ENCODE assay signal across 8 cellular contexts in the genomic region with DNA sequence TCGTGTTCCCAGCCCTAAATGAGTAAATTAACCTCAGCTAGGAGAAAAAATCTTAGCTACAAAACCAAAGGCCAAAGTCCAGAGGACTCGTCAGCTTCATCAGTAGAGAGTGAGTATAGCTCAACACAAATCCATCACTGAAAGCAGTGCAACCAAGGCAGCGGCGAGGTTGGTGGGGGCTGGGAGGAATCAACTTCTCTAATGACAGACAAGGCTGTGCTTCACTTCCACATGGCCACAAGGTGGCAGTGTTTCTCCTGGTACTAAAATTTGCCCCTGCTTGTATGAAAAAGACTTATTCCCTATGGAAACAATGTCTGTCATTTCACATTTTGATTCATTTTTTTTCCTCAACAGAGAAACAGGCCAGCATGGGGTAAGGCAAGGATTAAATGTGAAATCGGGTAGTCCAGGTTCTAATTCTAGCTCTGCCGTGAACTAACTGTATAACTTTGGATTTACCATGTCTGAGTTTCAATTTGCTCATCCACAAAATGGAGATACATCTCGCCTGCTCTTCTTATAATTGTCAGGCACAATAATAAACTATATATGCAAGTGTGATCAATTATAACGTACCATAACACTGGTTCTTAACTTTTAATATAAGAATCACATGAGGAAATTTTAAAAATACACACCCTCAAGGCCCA. TPM values are rescaled to one million over a fixed set of nuclear protein-coding genes. Genes with fewer than 3 reads are reported as not detected.
A peak's percentile ranks its signal among the peaks of the same experiment; 100 is the strongest.
DNase-seq lines count a peak whose midpoint lies in the region; ATAC-seq, FAIRE-seq and TF ChIP-seq lines count a peak whose summit lies in the region.

No MANE protein-coding gene starts in this region.

- POLR2A ChIA-PET in AG04449 (lab: Yijun Ruan, JAX) (interaction anchor here (1.4 to 1.6 kb wide), 2 partner anchors 174 to 185 kb away, joined by 6 read pairs; no protein-coding TSS in a partner anchor), HepG2 (lab: Yijun Ruan, JAX) (no interaction called here)

- DNase-seq in AG04449 (ENCODE audit: low read depth, low spot score), result peak; percentile 29
- peak; percentile 80 for DNase-seq in GM23248
- peak; percentile 26 for DNase-seq in NCI-H446 treated with DMSO at 0.1 percent for 48 hours (lab: John Stamatoyannopoulos, UW)
- peak; percentile 80 for DNase-seq in activated CD4-positive, alpha-beta T cell treated with anti-CD3 and anti-CD28 coated beads for 48 hours
- peak; percentile 84 for DNase-seq in coronary artery (ENCODE audit: low spot score)
- peak; percentile 53 for DNase-seq in HepG2 (ENCODE audit: low spot score)
- DNase-seq in stimulated activated CD4-positive, alpha-beta T cell treated with anti-CD3 and anti-CD28 coated beads, Interleukin-4, amount 100 ng/mL, for 4 hours, result peak; percentile 62 to 71
- DNase-seq in GOT3 (lab: John Stamatoyannopoulos, UW), result no peak

- TF ChIP-seq POLR2A in HepG2 (IDR thresholded peaks at IDR 0.05; ENCODE audit: insufficient read depth in 1 of 2, low read depth in 2 of 2, low read length in 2 of 2), result no peak

- H3K4me2 ChIP-seq in GM23248 (ENCODE audit: unreplicated experiment) (peak overlapping the region; percentile 43), HepG2 (ENCODE audit: low read depth, low read length) (no peak overlapping the region)

- H3K27me3 ChIP-seq in GM23248 (replicated peaks; ENCODE audit: insufficient read depth) (no peaks in the 10 kb centered on the region), HepG2 (ENCODE audit: control insufficient read depth in 1 of 2, insufficient read depth in 2 of 2, low read length in 2 of 2) (no peaks in the 10 kb centered on the region)

- H3K4me1 ChIP-seq in GM23248 (ENCODE audit: insufficient read depth), result peaks cover 34% of the 10 kb centered on the region
- no peaks in the 10 kb centered on the region for H3K4me1 ChIP-seq in HepG2 (ENCODE audit: insufficient read depth, low read length)

- peak; percentile 75 for TF ChIP-seq CTCF in AG04449 (IDR thresholded peaks at IDR 0.05; ENCODE audit: insufficient read depth, low read length, missing control alignments)
- peak; percentile 75 for TF ChIP-seq CTCF in coronary artery (IDR thresholded peaks at IDR 0.05)
- peak; percentile 86 for TF ChIP-seq CTCF in HepG2 (CRISPR knock-in tag; IDR thresholded peaks at IDR 0.05)

- H3K9me3 ChIP-seq in GM23248 (ENCODE audit: low read depth), result no peaks in the 10 kb centered on the region
- no peaks in the 10 kb centered on the region for H3K9me3 ChIP-seq in HepG2 (ENCODE audit: low read length)

- H4K20me1 ChIP-seq in GM23248 (ENCODE audit: insufficient read depth) (no peaks in the 10 kb centered on the region), HepG2 (ENCODE audit: insufficient read depth, low read length) (no peaks in the 10 kb centered on the region)

- in situ Hi-C loops in GM23248 (cut with MboI), result loop anchor here (5.0 to 25.0 kb wide), 2 partner anchors 182 to 357 kb away; a partner anchor contains a TSS
- in situ Hi-C loops in HepG2 (cut with HindIII; ENCODE audit: extremely low pct_ligation_motif_present, low pct_unique_long_range_greater_than_20kb), result loop anchor here (5.0 kb wide), 1 partner anchor 177 kb away; a partner anchor contains a TSS

- TF ChIP-seq RAD21 in HepG2 (CRISPR knock-in tag; IDR thresholded peaks at IDR 0.05), result peak; percentile 31; the same call in 1 of the 2 replicates

- FAIRE-seq in HepG2 (lab: Jason Lieb, UNC), result peak; percentile 54

- BruUV-seq in HepG2 (replicated peaks; lab: Mats Ljungman, UMichigan), result no TSS peak

- intact Hi-C loops in HepG2 (cut with micrococcal nuclease; ENCODE audit: unreplicated experiment), result loop anchor here (1.0 to 10.0 kb wide), 5 partner anchors 10 to 525 kb away; no protein-coding TSS in a partner anchor

- peak; percentile 79 for ATAC-seq in HepG2

- no peaks in the 10 kb centered on the region for H3K79me2 ChIP-seq in GM23248 (ENCODE audit: insufficient read depth)
- H3K79me2 ChIP-seq in HepG2 (ENCODE audit: insufficient read depth, low read length), result no peaks in the 10 kb centered on the region

- TF ChIP-seq EP300 in HepG2 (IDR thresholded peaks at IDR 0.05; ENCODE audit: low read depth in 2 of 2, low read length in 2 of 2), result no peak
- no peak for TF ChIP-seq EP300 in HepG2 (CRISPR knock-in tag; IDR thresholded peaks at IDR 0.05; ENCODE audit: borderline replicate concordance)

- H3K27ac ChIP-seq in GM23248 (peak overlapping the region; percentile 19; the same call in 1 of the 2 replicates), coronary artery (no peak overlapping the region), HepG2 (ENCODE audit: extremely low read length, insufficient read depth, low read length) (no peak overlapping the region)

- H2AFZ ChIP-seq in GM23248 (no peak overlapping the region), HepG2 (ENCODE audit: low read length) (no peak overlapping the region)

- WGBS in GM23248 (ENCODE audit: low coverage in 1 of 2, low lambda C conversion rate in 2 of 2, missing lambda C conversion rate in 2 of 2), 2 experiments, result 26 to 28% methylated on average over 8 of the region's 8 CpGs
- 28% methylated on average over 8 of the region's 8 CpGs for WGBS in HepG2 (ENCODE audit: low lambda C conversion rate)

- H3K9ac ChIP-seq in GM23248, result no peak overlapping the region
- no peak overlapping the region for H3K9ac ChIP-seq in HepG2 (ENCODE audit: insufficient read depth, low read depth, low read length)

- H3K4me3 ChIP-seq in AG04449 (ENCODE audit: low read depth, low read length) (no peak overlapping the region), GM23248 (no peak overlapping the region), coronary artery (no peak overlapping the region), HepG2 (replicated peaks in 1 of 3; ENCODE audit: insufficient read depth in 1 of 3, low read depth in 2 of 3, low read length in 3 of 3) (no peak overlapping the region)

- CTCF ChIA-PET in AG04449 (lab: Yijun Ruan, JAX) (interaction anchor here (0.6 to 4.7 kb wide), 68 partner anchors 8 to 345 kb away, joined by 3 to 225 read pairs (median 5); a partner anchor contains a TSS), HepG2 (lab: Yijun Ruan, JAX; ENCODE audit: low intra/inter-chr PET ratio, low total read pairs) (interaction anchor here (1.1 to 2.8 kb wide), 3 partner anchors 180 to 188 kb away, joined by 4 to 26 read pairs (median 17); no protein-coding TSS in a partner anchor)

- peaks cover 64% of the 10 kb centered on the region for H3F3A ChIP-seq in GM23248 (ENCODE audit: insufficient read depth)

- H3K36me3 ChIP-seq in GM23248 (ENCODE audit: low read depth), result no peaks in the 10 kb centered on the region
- H3K36me3 ChIP-seq in HepG2 (replicated peaks in 1 of 2; ENCODE audit: control insufficient read depth in 1 of 2, insufficient read depth in 2 of 2, low read length in 2 of 2), result no peaks in the 10 kb centered on the region

- H3K9me2 ChIP-seq in GM23248 (ENCODE audit: insufficient read depth), result no peaks in the 10 kb centered on the region

TF ChIP-seq in HepG2, 621 proteins besides CTCF, POLR2A, EP300 and RAD21 (continues in another document):
- no peak for TF ChIP-seq TCF7L2 (IDR thresholded peaks at IDR 0.05; ENCODE audit: low read depth, low read length)
- TF ChIP-seq, protein P1, sequence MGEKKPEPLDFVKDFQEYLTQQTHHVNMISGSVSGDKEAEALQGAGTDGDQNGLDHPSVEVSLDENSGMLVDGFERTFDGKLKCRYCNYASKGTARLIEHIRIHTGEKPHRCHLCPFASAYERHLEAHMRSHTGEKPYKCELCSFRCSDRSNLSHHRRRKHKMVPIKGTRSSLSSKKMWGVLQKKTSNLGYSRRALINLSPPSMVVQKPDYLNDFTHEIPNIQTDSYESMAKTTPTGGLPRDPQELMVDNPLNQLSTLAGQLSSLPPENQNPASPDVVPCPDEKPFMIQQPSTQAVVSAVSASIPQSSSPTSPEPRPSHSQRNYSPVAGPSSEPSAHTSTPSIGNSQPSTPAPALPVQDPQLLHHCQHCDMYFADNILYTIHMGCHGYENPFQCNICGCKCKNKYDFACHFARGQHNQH (CRISPR knock-in tag; IDR thresholded peaks at IDR 0.05), result peak; percentile 36; the same call in 1 of the 2 replicates
- no peak for TF ChIP-seq ATAD3A (CRISPR knock-in tag; IDR thresholded peaks at IDR 0.05)
- peak; percentile 68 for TF ChIP-seq STAG1 (CRISPR knock-in tag; IDR thresholded peaks at IDR 0.05)
- no peak for TF ChIP-seq KDM6A (CRISPR knock-in tag; IDR thresholded peaks at IDR 0.05; ENCODE audit: low read depth)

RNA-seq across cellular contexts. Expression of a gene that starts 39.3 kb away (rescaled TPM):
- 69.0 and 77.8 TPM in 2 replicates for total RNA-seq in GM23248 (2014; rRNA removed; shearing (Covaris generic))
- polyA plus RNA-seq in GM23248 (2016; fragmentation: Nextera tagmentation; extraction: Ambion mirVana), result 54.5 and 55.4 TPM in 2 replicates
- 15.0 and 17.9 TPM in 2 replicates for total RNA-seq in HepG2 (2016; rRNA removed; fragmentation: Illumina TruSeq; extraction: Trizol)
- 4.8 and 5.4 TPM in 2 replicates for total RNA-seq in HepG2 (2016; cell fraction: cytosol; rRNA removed; fragmentation: Illumina TruSeq; extraction: Trizol; ENCODE audit: low read depth)
- 15.8 and 17.7 TPM in 2 replicates for total RNA-seq in HepG2 (2016; cell fraction: insoluble cytoplasmic fraction; rRNA removed; fragmentation: Illumina TruSeq; extraction: Trizol)
- 11.2 and 12.0 TPM in 2 replicates for total RNA-seq in HepG2 (2016; cell fraction: membrane; rRNA removed; fragmentation: Illumina TruSeq; extraction: Trizol)
- total RNA-seq in HepG2 (2016; cell fraction: nucleus; rRNA removed; fragmentation: Illumina TruSeq; extraction: Trizol), result 21.8 and 24.6 TPM in 2 replicates
- polyA plus RNA-seq in HepG2 (2011; rRNA removed), result 4.3 and 5.9 TPM in 2 replicates
- polyA plus RNA-seq in HepG2 (2011; cell fraction: cytosol; rRNA removed), result 2.6 and 4.4 TPM in 2 replicates
- 3.1 and 3.5 TPM in 2 replicates for polyA plus RNA-seq in HepG2 (2011; cell fraction: nucleus; rRNA removed)
- 3.1 and 3.3 TPM in 2 replicates for polyA plus RNA-seq in HepG2 (2012)
- polyA plus RNA-seq in HepG2 (2016; cell fraction: cytosol; fragmentation: Illumina TruSeq; extraction: Trizol; ENCODE audit: low read depth), result 3.1 and 3.6 TPM in 2 replicates
- polyA plus RNA-seq in HepG2 (2016; cell fraction: insoluble cytoplasmic fraction; fragmentation: Illumina TruSeq; extraction: Trizol; ENCODE audit: low read depth), result 14.7 and 16.1 TPM in 2 replicates
- 6.2 and 7.4 TPM in 2 replicates for polyA plus RNA-seq in HepG2 (2016; cell fraction: membrane; fragmentation: Illumina TruSeq; extraction: Trizol; ENCODE audit: low read depth)
- polyA plus RNA-seq in HepG2 (2016; cell fraction: nucleus; fragmentation: Illumina TruSeq; extraction: Trizol; ENCODE audit: insufficient read depth, low read depth), result 29.8 and 31.9 TPM in 2 replicates
- 3.7 and 12.5 TPM in 2 replicates for polyA minus RNA-seq in HepG2 (2011; rRNA and poly(A)+ RNA removed; ENCODE audit: low replicate concordance)
- polyA minus RNA-seq in HepG2 (2011; cell fraction: cytosol; rRNA and poly(A)+ RNA removed), result 3.7 and 4.0 TPM in 2 replicates
- polyA minus RNA-seq in HepG2 (2011; cell fraction: nucleus; rRNA and poly(A)+ RNA removed), result 8.6 and 13.1 TPM in 2 replicates
